4 cellular contexts compared by ENCODE assay signal in genomic region chr7:131726680-131727079, GRCh38.
"Had no signal": no experiment of that assay in that cellular context is flagged by ENCODE, and none has a peak within 500 bp of the region (broad histone marks: within the 10 kb centered on the region; RNA-seq: fewer than 3 reads in every experiment).

No MANE protein-coding gene starts in this region.

- H3K4me2 ChIP-seq: GM23338 had no signal

- DNase-seq: H9, HCEC 1CT, IMR-90 had no signal

- H3K4me3 ChIP-seq: GM23338 had no signal

- H2AFZ ChIP-seq: GM23338 had no signal

- ATAC-seq: GM23338 had no signal
